7 cellular contexts compared by ENCODE assay signal in genomic region chr6:16770701-16771569, GRCh38. TPM values are rescaled to one million over a fixed set of nuclear protein-coding genes. Genes with fewer than 3 reads are reported as not detected.
DNase-seq lines count a peak whose midpoint lies in the region; ATAC-seq, FAIRE-seq and TF ChIP-seq lines count a peak whose summit lies in the region.

No MANE protein-coding gene starts in this region.

- no peaks in the 10 kb centered on the region for H3K36me3 ChIP-seq in breast epithelium
- no peaks in the 10 kb centered on the region for H3K36me3 ChIP-seq in HepG2 (replicated peaks in 1 of 2; ENCODE audit: control insufficient read depth in 1 of 2, insufficient read depth in 2 of 2, low read length in 2 of 2)

- in situ Hi-C loops in HepG2 (cut with HindIII; ENCODE audit: extremely low pct_ligation_motif_present, low pct_unique_long_range_greater_than_20kb): loop anchor here (10.0 kb wide), 1 partner anchor 314 kb away; no protein-coding TSS in a partner anchor

- CTCF ChIA-PET in WTC11 (lab: Charles Lee) (interaction anchor here (0.6 to 3.3 kb wide), 29 partner anchors 8 to 485 kb away, joined by 3 to 35 read pairs (median 4); no protein-coding TSS in a partner anchor), HepG2 (lab: Yijun Ruan, JAX; ENCODE audit: low intra/inter-chr PET ratio, low total read pairs) (interaction anchor here (1.0 to 2.5 kb wide), 4 partner anchors 8 to 485 kb away, joined by 3 to 10 read pairs (median 7); no protein-coding TSS in a partner anchor)

- H3K79me2 ChIP-seq in HepG2 (ENCODE audit: insufficient read depth, low read length): no peaks in the 10 kb centered on the region

- ATAC-seq in GM18498 (IDR thresholded peaks at IDR 0.05; ENCODE audit: unreplicated experiment): peak; percentile 86
- ATAC-seq in HG02759 (IDR thresholded peaks at IDR 0.05; ENCODE audit: unreplicated experiment): peak; percentile 96
- ATAC-seq in WTC11: peak; percentile 97
- peak; percentile 98 for ATAC-seq in HepG2

- no peaks in the 10 kb centered on the region for H3K36me3 Mint-ChIP-seq in WTC11

- TF ChIP-seq EP300 in HepG2 (IDR thresholded peaks at IDR 0.05; ENCODE audit: low read depth in 2 of 2, low read length in 2 of 2) (0 out of 4 replicates have a peak, but pooled peaks of 1 of the 2 experiments have one; percentile 9), HepG2 (CRISPR knock-in tag; IDR thresholded peaks at IDR 0.05; ENCODE audit: borderline replicate concordance) (no peak)

- peak; percentile 71 for FAIRE-seq in HepG2 (lab: Jason Lieb, UNC)

- peak overlapping the region; percentile 1 for H2AFZ ChIP-seq in HepG2 (ENCODE audit: low read length)

- no peak overlapping the region for H3K27ac Mint-ChIP-seq in WTC11

- no peak overlapping the region for H3K9ac ChIP-seq in HepG2 (ENCODE audit: insufficient read depth, low read depth, low read length)

- POLR2A ChIA-PET in WTC11 (lab: Charles Lee): no interaction called here
- POLR2A ChIA-PET in HepG2 (lab: Yijun Ruan, JAX): no interaction called here

- no peaks in the 10 kb centered on the region for H3K27me3 ChIP-seq in breast epithelium
- no peaks in the 10 kb centered on the region for H3K27me3 ChIP-seq in HepG2 (ENCODE audit: control insufficient read depth in 1 of 2, insufficient read depth in 2 of 2, low read length in 2 of 2)

- peak overlapping the region; percentile 62 for H3K4me2 ChIP-seq in HepG2 (ENCODE audit: low read depth, low read length)

- peaks cover 3% of the 10 kb centered on the region for H3K27me3 Mint-ChIP-seq in WTC11 (ENCODE audit: low read depth)

- H3K4me1 Mint-ChIP-seq in WTC11: peaks cover 23% of the 10 kb centered on the region

- H3K4me3 Mint-ChIP-seq in WTC11: no peak overlapping the region

- peak; percentile 90 for TF ChIP-seq RAD21 in HepG2 (CRISPR knock-in tag; IDR thresholded peaks at IDR 0.05)

- no peaks in the 10 kb centered on the region for H3K9me3 ChIP-seq in breast epithelium
- H3K9me3 ChIP-seq in HepG2 (ENCODE audit: low read length): no peaks in the 10 kb centered on the region

- DNase-seq in NCI-H2029 (lab: John Stamatoyannopoulos, UW) (peak; percentile 58), WTC11 (ENCODE audit: low spot score) (peak; percentile 81), breast epithelium (ENCODE audit: low spot score in 2 of 2) (peak; percentile 48 to 76), HepG2 (ENCODE audit: low spot score) (peak; percentile 69)
- DNase-seq in stimulated activated CD4-positive, alpha-beta T cell treated with anti-CD3 and anti-CD28 coated beads, Interleukin-4, amount 100 ng/mL, for 48 hours (ENCODE audit: low read depth in 2 of 2): peak; percentile 66 to 68

- no peak overlapping the region for H3K4me3 ChIP-seq in breast epithelium
- peak overlapping the region in 1 of 3 experiments; percentile 24; a peak in 1 of 6 replicates for H3K4me3 ChIP-seq in HepG2 (replicated peaks in 1 of 3; ENCODE audit: insufficient read depth in 1 of 3, low read depth in 2 of 3, low read length in 3 of 3)

- no peaks in the 10 kb centered on the region for H4K20me1 ChIP-seq in HepG2 (ENCODE audit: insufficient read depth, low read length)

- TF ChIP-seq CTCF in WTC11 (IDR thresholded peaks at IDR 0.05) (peak; percentile 85), breast epithelium (IDR thresholded peaks at IDR 0.05) (peak; percentile 59 to 83 (median 81)), HepG2 (CRISPR knock-in tag; IDR thresholded peaks at IDR 0.05) (peak; percentile 94)

- no peaks in the 10 kb centered on the region for H3K9me3 Mint-ChIP-seq in WTC11

- H3K4me1 ChIP-seq in breast epithelium (peaks cover 0 to 7% of the 10 kb centered on the region in 2 donors), HepG2 (ENCODE audit: insufficient read depth, low read length) (peaks cover 31% of the 10 kb centered on the region)

- TF ChIP-seq POLR2A in breast epithelium (IDR thresholded peaks at IDR 0.05): no peak
- TF ChIP-seq POLR2A in HepG2 (IDR thresholded peaks at IDR 0.05; ENCODE audit: insufficient read depth in 1 of 2, low read depth in 2 of 2, low read length in 2 of 2): no peak

- intact Hi-C loops in breast epithelium (cut with DNase I; ENCODE audit: low total_unique reads) (no loop called here), HepG2 (cut with micrococcal nuclease; ENCODE audit: unreplicated experiment) (loop anchor here (1.0 to 5.0 kb wide), 4 partner anchors 194 to 484 kb away; no protein-coding TSS in a partner anchor)

- no TSS peak for BruUV-seq in HepG2 (replicated peaks; lab: Mats Ljungman, UMichigan)

- H3K27ac ChIP-seq in breast epithelium: peak overlapping the region; percentile 0 to 1
- H3K27ac ChIP-seq in HepG2 (ENCODE audit: extremely low read length, insufficient read depth, low read length): no peak overlapping the region

- 27% methylated on average over 16 of the region's 16 CpGs for WGBS in HepG2 (ENCODE audit: low lambda C conversion rate)

TF ChIP-seq in WTC11, 78 proteins besides CTCF, POLR2A, EP300 and RAD21 (continues in another document):
- TF ChIP-seq, protein P1, sequence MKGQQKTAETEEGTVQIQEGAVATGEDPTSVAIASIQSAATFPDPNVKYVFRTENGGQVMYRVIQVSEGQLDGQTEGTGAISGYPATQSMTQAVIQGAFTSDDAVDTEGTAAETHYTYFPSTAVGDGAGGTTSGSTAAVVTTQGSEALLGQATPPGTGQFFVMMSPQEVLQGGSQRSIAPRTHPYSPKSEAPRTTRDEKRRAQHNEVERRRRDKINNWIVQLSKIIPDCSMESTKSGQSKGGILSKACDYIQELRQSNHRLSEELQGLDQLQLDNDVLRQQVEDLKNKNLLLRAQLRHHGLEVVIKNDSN (CRISPR knock-in tag; IDR thresholded peaks at IDR 0.05): 0 out of 2 replicates have a peak, but pooled peaks have one; percentile 14
- TF ChIP-seq, protein P2, sequence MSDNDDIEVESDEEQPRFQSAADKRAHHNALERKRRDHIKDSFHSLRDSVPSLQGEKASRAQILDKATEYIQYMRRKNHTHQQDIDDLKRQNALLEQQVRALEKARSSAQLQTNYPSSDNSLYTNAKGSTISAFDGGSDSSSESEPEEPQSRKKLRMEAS (CRISPR knock-in tag; IDR thresholded peaks at IDR 0.05): 0 out of 2 replicates have a peak, but pooled peaks have one; percentile 34

TF ChIP-seq in HepG2, 621 proteins besides CTCF, POLR2A, EP300 and RAD21 (continues in another document):
- TF ChIP-seq ZNF331 (CRISPR knock-in tag; IDR thresholded peaks at IDR 0.05) (peak; percentile 64; the same call in 1 of the 2 replicates), KDM2A (CRISPR knock-in tag; IDR thresholded peaks at IDR 0.05; ENCODE audit: borderline replicate concordance, low read depth) (peak; percentile 93; the same call in 1 of the 2 replicates), ZNF547 (CRISPR knock-in tag; IDR thresholded peaks at IDR 0.05) (peak; percentile 59; the same call in 1 of the 2 replicates)

RNA-seq across cellular contexts. Expression of gene ATXN1, which starts 9.7 kb away (rescaled TPM):
- total RNA-seq in WTC11 (2021) (7.5 to 8.8 TPM (median 8.1 TPM) in 3 replicates), breast epithelium (10 to 100 TPM; 26.7 to 63.2 (median 37.4) TPM), HepG2 (2016; rRNA removed; fragmentation: Illumina TruSeq; extraction: Trizol) (16.3 and 20.7 TPM in 2 replicates)
- total RNA-seq in HepG2 (2016; cell fraction: cytosol; rRNA removed; fragmentation: Illumina TruSeq; extraction: Trizol; ENCODE audit: low read depth): 21.4 and 22.2 TPM in 2 replicates
- total RNA-seq in HepG2 (2016; cell fraction: insoluble cytoplasmic fraction; rRNA removed; fragmentation: Illumina TruSeq; extraction: Trizol): 15.7 and 19.7 TPM in 2 replicates
- 19.8 and 25.4 TPM in 2 replicates for total RNA-seq in HepG2 (2016; cell fraction: membrane; rRNA removed; fragmentation: Illumina TruSeq; extraction: Trizol)
- total RNA-seq in HepG2 (2016; cell fraction: nucleus; rRNA removed; fragmentation: Illumina TruSeq; extraction: Trizol): 49.6 and 54.8 TPM in 2 replicates
- 39.5 and 40.2 TPM in 2 replicates for polyA plus RNA-seq in HepG2 (2011; rRNA removed)
- 18.2 and 19.6 TPM in 2 replicates for polyA plus RNA-seq in HepG2 (2011; cell fraction: cytosol; rRNA removed)
- 69.8 and 87.7 TPM in 2 replicates for polyA plus RNA-seq in HepG2 (2011; cell fraction: nucleus; rRNA removed)
- 20.4 and 28.6 TPM in 2 replicates for polyA plus RNA-seq in HepG2 (2012)
- polyA plus RNA-seq in HepG2 (2016; cell fraction: cytosol; fragmentation: Illumina TruSeq; extraction: Trizol; ENCODE audit: low read depth): 2.6 and 3.3 TPM in 2 replicates
- polyA plus RNA-seq in HepG2 (2016; cell fraction: insoluble cytoplasmic fraction; fragmentation: Illumina TruSeq; extraction: Trizol; ENCODE audit: low read depth): 12.1 and 12.2 TPM in 2 replicates
- 4.0 and 4.1 TPM in 2 replicates for polyA plus RNA-seq in HepG2 (2016; cell fraction: membrane; fragmentation: Illumina TruSeq; extraction: Trizol; ENCODE audit: low read depth)
- polyA plus RNA-seq in HepG2 (2016; cell fraction: nucleus; fragmentation: Illumina TruSeq; extraction: Trizol; ENCODE audit: insufficient read depth, low read depth): 18.8 TPM in 2 replicates
- polyA minus RNA-seq in HepG2 (2011; rRNA and poly(A)+ RNA removed; ENCODE audit: low replicate concordance): 13.4 and 120 TPM in 2 replicates
- polyA minus RNA-seq in HepG2 (2011; cell fraction: cytosol; rRNA and poly(A)+ RNA removed): 36.1 and 49.7 TPM in 2 replicates
- polyA minus RNA-seq in HepG2 (2011; cell fraction: nucleus; rRNA and poly(A)+ RNA removed): 200 and 217 TPM in 2 replicates
